In the genomic region with DNA sequence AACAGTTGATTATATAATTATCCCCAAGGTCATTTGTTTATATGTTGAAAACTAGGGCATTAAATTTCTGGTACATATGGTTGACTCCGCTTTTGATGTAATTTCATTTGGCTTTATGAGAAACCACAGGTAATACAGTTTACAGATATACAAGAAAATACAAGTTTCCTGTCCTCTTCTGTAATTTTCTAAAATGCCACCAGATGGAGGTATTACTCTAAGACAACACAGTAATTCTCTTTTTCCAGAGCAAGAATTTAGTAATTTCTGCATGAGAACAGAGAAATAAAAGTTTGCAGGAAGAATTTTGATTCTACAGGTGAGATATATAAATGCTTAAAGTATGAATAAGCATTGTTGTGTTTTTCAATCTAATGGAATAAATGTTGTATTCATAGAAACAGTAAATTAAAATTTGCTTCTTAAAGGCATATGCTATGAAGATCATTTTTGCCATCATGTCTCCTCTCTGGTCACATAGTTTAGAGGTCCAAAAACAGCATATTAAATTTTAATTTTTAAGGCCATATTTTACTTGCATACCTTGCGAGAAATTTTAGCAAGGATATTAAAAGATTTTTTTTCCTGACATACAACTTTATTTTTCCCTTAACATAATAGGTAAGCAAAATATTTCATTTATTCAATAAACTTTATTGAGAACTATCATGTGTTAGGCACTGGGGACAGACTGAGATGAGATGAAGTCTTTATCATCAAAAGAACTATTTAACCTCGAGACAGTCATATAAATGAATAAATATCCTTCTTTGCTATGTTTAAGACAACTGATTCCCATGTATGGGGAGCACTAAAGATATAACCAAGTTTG, we compare ENCODE assay signal across 8 cellular contexts. TPM values are rescaled to one million over a fixed set of nuclear protein-coding genes. Genes with fewer than 3 reads are reported as not detected.
DNase-seq lines count a peak whose midpoint lies in the region; ATAC-seq, FAIRE-seq and TF ChIP-seq lines count a peak whose summit lies in the region.

No MANE protein-coding gene starts in this region.

- no peak overlapping the region for H3K4me3 Mint-ChIP-seq in stimulated activated naive CD8-positive, alpha-beta T cell treated with anti-CD3 and anti-CD28 coated beads, Interleukin-15, amount 100 ng/mL, for 72 hours

- TF ChIP-seq CTCF in PC-9 (conservative IDR thresholded peaks at IDR 0.05) (peak; percentile 90), endothelial cell of umbilical vein (IDR thresholded peaks at IDR 0.05; ENCODE audit: extremely low read depth in 1 of 2, insufficient read depth in 1 of 2, low read depth in 1 of 2, low read length in 2 of 2) (peak; percentile 25 to 31)

- no peak overlapping the region for H3K14ac ChIP-seq in neuronal stem cell (ENCODE audit: low read length)

- H3K9me2 ChIP-seq in PC-9 (ENCODE audit: insufficient read depth), result no peaks in the 10 kb centered on the region

- peak; percentile 50 for ATAC-seq in stimulated activated naive CD8-positive, alpha-beta T cell treated with anti-CD3 and anti-CD28 coated beads, Interleukin-15, amount 100 ng/mL, for 72 hours
- ATAC-seq in stimulated activated naive CD8-positive, alpha-beta T cell treated with anti-CD3 and anti-CD28 coated beads, Interleukin-15, Interleukin-2, amounts not matched to agents 100 U/mL and 50 U/mL, for 24 hours, result no peak
- ATAC-seq in HG02973 (IDR thresholded peaks at IDR 0.05; ENCODE audit: unreplicated experiment), result peak; percentile 45

- H3K4me3 ChIP-seq in PC-9 (no peak overlapping the region), endothelial cell of umbilical vein (replicated peaks in 1 of 3; ENCODE audit: insufficient read depth in 1 of 3, low read depth in 1 of 3, low read length in 3 of 3) (no peak overlapping the region), neuronal stem cell (ENCODE audit: low read length in 2 of 2) (no peak overlapping the region)

- no peaks in the 10 kb centered on the region for H3K27me3 ChIP-seq in PC-9 (ENCODE audit: insufficient read depth, low read depth)
- no peaks in the 10 kb centered on the region for H3K27me3 ChIP-seq in endothelial cell of umbilical vein (ENCODE audit: control insufficient read depth in 2 of 2, insufficient read depth in 2 of 2, low read length in 2 of 2)
- no peaks in the 10 kb centered on the region for H3K27me3 ChIP-seq in neuronal stem cell (ENCODE audit: control insufficient read depth in 3 of 3, insufficient read depth in 3 of 3, low read depth in 1 of 3, low read length in 3 of 3)

- no peak overlapping the region for H3K4ac ChIP-seq in neuronal stem cell (ENCODE audit: low read length)

- H3K4me1 Mint-ChIP-seq in stimulated activated naive CD8-positive, alpha-beta T cell treated with anti-CD3 and anti-CD28 coated beads, Interleukin-15, amount 100 ng/mL, for 72 hours, result peaks cover 38% of the 10 kb centered on the region

- H3F3A ChIP-seq in PC-9 (ENCODE audit: insufficient read depth, low read depth), result peaks cover 43% of the 10 kb centered on the region; the same call in 1 of the 2 replicates

- H3K9ac ChIP-seq in endothelial cell of umbilical vein (replicated peaks; ENCODE audit: extremely low read depth, insufficient read depth, low read length) (peak overlapping the region; percentile 31), neuronal stem cell (ENCODE audit: low read depth, low read length, poor library complexity) (no peak overlapping the region)

- no peak overlapping the region for H3K27ac Mint-ChIP-seq in stimulated activated naive CD8-positive, alpha-beta T cell treated with anti-CD3 and anti-CD28 coated beads, Interleukin-15, amount 100 ng/mL, for 72 hours

- POLR2A ChIA-PET in PC-9 (lab: Charles Lee; ENCODE audit: unreplicated experiment) (no interaction called here), endothelial cell of umbilical vein (lab: Charles Lee) (no interaction called here)

- H3K9me3 Mint-ChIP-seq in stimulated activated naive CD8-positive, alpha-beta T cell treated with anti-CD3 and anti-CD28 coated beads, Interleukin-15, amount 100 ng/mL, for 72 hours, result no peaks in the 10 kb centered on the region

- no peak overlapping the region for H2AK5ac ChIP-seq in neuronal stem cell (ENCODE audit: low read depth, low read length)

- H3K4me1 ChIP-seq in PC-9 (replicated peaks; ENCODE audit: insufficient read depth), result 0 out of 2 replicates have a peak, but pooled peaks cover 6% of the 10 kb centered on the region
- H3K4me1 ChIP-seq in endothelial cell of umbilical vein (ENCODE audit: control insufficient read depth, extremely low read depth, insufficient read depth, low read length), result peaks cover 28% of the 10 kb centered on the region
- H3K4me1 ChIP-seq in neuronal stem cell (ENCODE audit: control insufficient read depth in 2 of 2, insufficient read depth in 1 of 2, low read depth in 1 of 2, low read length in 2 of 2), result peaks cover 0 to under 1% of the 10 kb centered on the region in 2 donors

- BruUV-seq in PC-9 (replicated peaks; lab: Mats Ljungman, UMichigan), result no TSS peak
- BruUV-seq in endothelial cell of umbilical vein (replicated peaks; lab: Mats Ljungman, UMichigan), result no TSS peak

- H2AFZ ChIP-seq in PC-9, result no peak overlapping the region
- H2AFZ ChIP-seq in endothelial cell of umbilical vein (ENCODE audit: low read depth, low read length), result no peak overlapping the region
- H2AFZ ChIP-seq in neuronal stem cell (ENCODE audit: low read length), result no peak overlapping the region

- peak; percentile 37 for FAIRE-seq in endothelial cell of umbilical vein (lab: Jason Lieb, UNC)

- no peak overlapping the region for H4K8ac ChIP-seq in neuronal stem cell (ENCODE audit: low read depth, low read length)

- peaks cover 36% of the 10 kb centered on the region for H3K36me3 ChIP-seq in PC-9 (ENCODE audit: low read depth)
- H3K36me3 ChIP-seq in endothelial cell of umbilical vein (ENCODE audit: control insufficient read depth in 2 of 2, extremely low read depth in 1 of 2, insufficient read depth in 2 of 2, low read length in 2 of 2), result peaks cover 0 to 8% of the 10 kb centered on the region in 2 experiments
- peaks cover 5 to 92% of the 10 kb centered on the region in 2 donors for H3K36me3 ChIP-seq in neuronal stem cell (replicated peaks in 1 of 2; ENCODE audit: control insufficient read depth in 2 of 2, insufficient read depth in 2 of 2, low read length in 2 of 2)

- dilution Hi-C loops in endothelial cell of umbilical vein (cut with MboI; ENCODE audit: extremely low pct_ligation_motif_present, low sequenced_read_pairs), result no loop called here

- H2BK5ac ChIP-seq in neuronal stem cell (ENCODE audit: low read length), result no peak overlapping the region

- H2BK12ac ChIP-seq in neuronal stem cell (ENCODE audit: low read length), result no peak overlapping the region

- WGBS in neuronal stem cell (ENCODE audit: extremely low coverage in 2 of 2, insufficient read length in 2 of 2, insufficient replicate concordance in 1 of 2), 2 donors, result no CpG with 5 or more reads among the region's 3 CpGs

- H3K79me2 ChIP-seq in PC-9 (ENCODE audit: low read depth) (peaks cover 76% of the 10 kb centered on the region), endothelial cell of umbilical vein (ENCODE audit: control insufficient read depth, insufficient read depth, low read length) (peaks cover 77% of the 10 kb centered on the region)

- H3K79me1 ChIP-seq in neuronal stem cell (ENCODE audit: low read depth, low read length), result no peaks in the 10 kb centered on the region

- CTCF ChIA-PET in PC-9 (lab: Charles Lee) (no interaction called here), endothelial cell of umbilical vein (lab: Charles Lee) (interaction anchor here (0.7 to 4.1 kb wide), 8 partner anchors 23 to 171 kb away, joined by 3 to 47 read pairs (median 15); a partner anchor contains a TSS)

- H2BK120ac ChIP-seq in neuronal stem cell (ENCODE audit: low read depth, low read length), result no peak overlapping the region

- H3K18ac ChIP-seq in neuronal stem cell (ENCODE audit: low read length), result no peak overlapping the region

- no peak overlapping the region for H3K23ac ChIP-seq in neuronal stem cell (ENCODE audit: low read depth, low read length, poor library complexity)

- DNase-seq in stimulated activated naive CD8-positive, alpha-beta T cell treated with anti-CD3 and anti-CD28 coated beads, Interleukin-15, amount 100 ng/mL, for 72 hours, result no peak
- no peak for DNase-seq in stimulated activated naive CD8-positive, alpha-beta T cell treated with anti-CD3 and anti-CD28 coated beads, Interleukin-15, Interleukin-2, amounts not matched to agents 100 U/mL and 50 U/mL, for 24 hours
- DNase-seq in PC-9 (no peak), endothelial cell of umbilical vein (ENCODE audit: low read depth, low spot score) (peak; percentile 66), neuronal stem cell (ENCODE audit: low spot score) (peak; percentile 17), GDM1 (lab: John Stamatoyannopoulos, UW) (no peak)
- DNase-seq in activated CD4-positive, CD25-positive, alpha-beta regulatory T cell treated with anti-CD3 and anti-CD28 coated beads, Interleukin-2, amount 50 U/mL, for 72 hours, result no peak

- no peaks in the 10 kb centered on the region for H3K9me3 ChIP-seq in PC-9 (ENCODE audit: insufficient read depth, low read depth)
- no peaks in the 10 kb centered on the region for H3K9me3 ChIP-seq in endothelial cell of umbilical vein (replicated peaks; ENCODE audit: control insufficient read depth, insufficient read depth, low read length)
- no peaks in the 10 kb centered on the region for H3K9me3 ChIP-seq in neuronal stem cell (replicated peaks in 1 of 2; ENCODE audit: control insufficient read depth in 2 of 2, insufficient read depth in 1 of 2, low read depth in 1 of 2, low read length in 2 of 2)

- H4K91ac ChIP-seq in neuronal stem cell (ENCODE audit: low read depth, low read length, poor library complexity), result no peak overlapping the region

- H3K4me2 ChIP-seq in PC-9 (no peak overlapping the region), endothelial cell of umbilical vein (ENCODE audit: insufficient read depth, low read length) (peak overlapping the region; percentile 17), neuronal stem cell (ENCODE audit: insufficient read depth, low read length, poor library complexity, severe bottlenecking) (no peak overlapping the region)

- H3K27ac ChIP-seq in PC-9, result no peak overlapping the region
- H3K27ac ChIP-seq in endothelial cell of umbilical vein (ENCODE audit: insufficient read depth, low read depth, low read length), result peak overlapping the region; percentile 30
- H3K27ac ChIP-seq in neuronal stem cell (replicated peaks; ENCODE audit: low read length), result no peak overlapping the region

- H4K20me1 ChIP-seq in PC-9 (ENCODE audit: insufficient read depth), result peaks cover 35% of the 10 kb centered on the region
- H4K20me1 ChIP-seq in endothelial cell of umbilical vein (replicated peaks; ENCODE audit: control insufficient read depth, extremely low read depth, insufficient read depth, low read length), result peaks cover 5% of the 10 kb centered on the region

- no peaks in the 10 kb centered on the region for H3K9me1 ChIP-seq in endothelial cell of umbilical vein (replicated peaks; ENCODE audit: control insufficient read depth, extremely low read depth, insufficient read depth, low read length)

- intact Hi-C loops in PC-9 (cut with micrococcal nuclease; ENCODE audit: unreplicated experiment), result loop anchor here (1.0 kb wide), 2 partner anchors 126 to 154 kb away; no protein-coding TSS in a partner anchor
- intact Hi-C loops in endothelial cell of umbilical vein (cut with micrococcal nuclease), result loop anchor here (1.0 kb wide), 3 partner anchors 21 to 154 kb away; no protein-coding TSS in a partner anchor

- H3K27me3 Mint-ChIP-seq in stimulated activated naive CD8-positive, alpha-beta T cell treated with anti-CD3 and anti-CD28 coated beads, Interleukin-15, amount 100 ng/mL, for 72 hours, result no peaks in the 10 kb centered on the region

- no peak for TF ChIP-seq POLR2A in endothelial cell of umbilical vein (IDR thresholded peaks at IDR 0.05; ENCODE audit: low read depth, low read length)

- no peak overlapping the region for H2BK15ac ChIP-seq in neuronal stem cell (ENCODE audit: low read length)

RNA-seq across cellular contexts. Expression of a gene that starts 22.7 kb away (rescaled TPM):
- total RNA-seq in PC-9 (2021) (23.3 and 30.5 TPM in 2 replicates), endothelial cell of umbilical vein (44.3 and 48.9 TPM in 2 replicates)
- polyA plus RNA-seq in endothelial cell of umbilical vein, result 12.0 and 16.2 TPM in 2 replicates
- polyA plus RNA-seq in endothelial cell of umbilical vein (2011; cell fraction: cytosol; rRNA removed), result 17.4 and 18.3 TPM in 2 replicates
- polyA plus RNA-seq in endothelial cell of umbilical vein (2011; cell fraction: nucleus; rRNA removed), result 95.4 and 102 TPM in 2 replicates
- polyA plus RNA-seq in endothelial cell of umbilical vein (2012), result 23.1 and 28.5 TPM in 2 replicates
- 30.7 and 33.0 TPM in 2 replicates for polyA minus RNA-seq in endothelial cell of umbilical vein
- polyA minus RNA-seq in endothelial cell of umbilical vein (2011; cell fraction: cytosol; rRNA and poly(A)+ RNA removed), result 27.8 TPM
- polyA minus RNA-seq in endothelial cell of umbilical vein (2011; cell fraction: nucleus; rRNA and poly(A)+ RNA removed), result 78.7 and 123 TPM in 2 replicates
- 55.1 TPM for polyA plus RNA-seq in neuronal stem cell (2013, experiment 1 of 2)
- 56.5 TPM for polyA plus RNA-seq in neuronal stem cell (2013, experiment 2 of 2)

Comparison
In these comparisons a context has a peak if more than half of its experiments do, and no peak if none do; other contexts are left out.
1. DNase-seq: peak in endothelial cell of umbilical vein (single experiment) and neuronal stem cell (single experiment); none in stimulated activated naive CD8-positive, alpha-beta T cell treated with anti-CD3 and anti-CD28 coated beads, Interleukin-15, amount 100 ng/mL, for 72 hours (0 of 2), stimulated activated naive CD8-positive, alpha-beta T cell treated with anti-CD3 and anti-CD28 coated beads, Interleukin-15, Interleukin-2, amounts not matched to agents 100 U/mL and 50 U/mL, for 24 hours (single experiment), PC-9 (0 of 2), activated CD4-positive, CD25-positive, alpha-beta regulatory T cell treated with anti-CD3 and anti-CD28 coated beads, Interleukin-2, amount 50 U/mL, for 72 hours (single experiment) and GDM1 (single experiment).